In the genomic region with DNA sequence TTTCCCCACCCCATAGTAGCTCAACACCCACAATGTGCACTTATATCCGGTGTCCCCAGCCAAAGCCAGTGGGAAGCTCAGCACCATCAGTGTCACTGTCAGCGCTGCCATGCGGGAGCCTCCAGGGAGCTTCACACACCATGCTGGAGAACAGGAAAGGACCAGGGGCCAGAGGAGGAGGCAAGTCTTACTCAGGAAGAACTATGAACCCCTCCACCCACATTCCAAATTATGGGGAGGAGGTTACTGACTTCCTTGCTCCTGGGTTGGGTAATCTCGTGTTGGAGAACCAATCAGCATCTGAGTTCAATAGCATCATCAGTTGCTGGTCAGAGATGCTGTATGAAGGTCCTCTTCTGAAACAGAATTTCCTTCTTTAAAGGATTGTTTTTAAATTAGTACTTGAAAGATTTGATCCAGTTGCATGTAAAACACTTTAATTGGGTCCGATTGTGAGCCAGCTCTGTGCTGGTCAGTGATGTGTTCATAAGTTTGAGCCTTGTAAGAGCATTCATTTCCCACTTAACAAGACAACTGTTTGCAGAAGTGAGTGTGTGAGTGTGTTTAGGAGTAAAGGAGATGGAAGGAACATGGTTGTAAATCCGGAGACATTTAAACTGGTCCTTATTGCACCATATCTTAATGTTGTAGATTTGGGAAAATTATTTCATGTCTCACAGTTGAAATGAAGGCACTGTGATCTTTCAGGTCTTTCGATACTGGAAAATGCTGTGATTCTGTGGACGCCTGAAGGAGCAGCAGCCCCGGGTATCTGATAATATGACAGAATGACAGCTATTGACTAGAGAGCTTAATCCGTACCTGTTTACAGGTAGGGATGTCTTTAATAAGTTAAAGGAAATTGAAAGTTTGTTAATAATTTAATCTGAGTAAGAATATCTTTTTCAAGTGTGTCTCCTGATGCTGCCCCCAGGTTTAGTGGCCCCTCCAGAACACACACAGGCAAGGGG, we compare ENCODE assay signal across 9 cellular contexts. TPM values are rescaled to one million over a fixed set of nuclear protein-coding genes. Genes with fewer than 3 reads are reported as not detected.
A peak's percentile ranks its signal among the peaks of the same experiment; 100 is the strongest.
DNase-seq lines count a peak whose midpoint lies in the region; ATAC-seq, FAIRE-seq and TF ChIP-seq lines count a peak whose summit lies in the region.
"Not testable (repeated sequence)": the region's sequence is repeated elsewhere in the genome, so short reads cannot be mapped to it uniquely, and the experiment has no call there.
"Had no signal": no experiment of that assay in that cellular context is flagged by ENCODE, and none has a peak within 500 bp of the region (broad histone marks: within the 10 kb centered on the region; RNA-seq: fewer than 3 reads in every experiment).

No MANE protein-coding gene starts in this region.

- CTCF ChIA-PET in endothelial cell of umbilical vein (lab: Charles Lee), result not testable (repeated sequence)

- intact Hi-C loops in endothelial cell of umbilical vein (cut with micrococcal nuclease); lower lobe of right lung (cut with DNase I); transverse colon (cut with DNase I; ENCODE audit: low total_unique reads): not testable (repeated sequence)

- not testable (repeated sequence) for H3K4me3 ChIP-seq in endothelial cell of umbilical vein (replicated peaks in 1 of 3; ENCODE audit: insufficient read depth in 1 of 3, low read depth in 1 of 3, low read length in 3 of 3); lower lobe of right lung; transverse colon

- peak; percentile 31 for TF ChIP-seq POLR2A in GM10847 (IDR thresholded peaks at IDR 0.05; ENCODE audit: extremely low read depth, insufficient read length)
- TF ChIP-seq POLR2A in endothelial cell of umbilical vein (IDR thresholded peaks at IDR 0.05; ENCODE audit: low read depth, low read length); transverse colon (IDR thresholded peaks at IDR 0.05): not testable (repeated sequence)

- ATAC-seq in GM19372 (IDR thresholded peaks at IDR 0.05; ENCODE audit: low read depth, unreplicated experiment) (peak; percentile 81), HG02623 (IDR thresholded peaks at IDR 0.05; ENCODE audit: unreplicated experiment) (peak; percentile 79), HG03460 (IDR thresholded peaks at IDR 0.05; ENCODE audit: unreplicated experiment) (peak; percentile 90), lower lobe of right lung (peak; percentile 97 to 98)

- not testable (repeated sequence) for TF ChIP-seq CTCF in endothelial cell of umbilical vein (IDR thresholded peaks at IDR 0.05; ENCODE audit: extremely low read depth in 1 of 2, insufficient read depth in 1 of 2, low read depth in 1 of 2, low read length in 2 of 2); lower lobe of right lung (IDR thresholded peaks at IDR 0.05); transverse colon (IDR thresholded peaks at IDR 0.05)

- not testable (repeated sequence) for H3K9ac ChIP-seq in endothelial cell of umbilical vein (replicated peaks; ENCODE audit: extremely low read depth, insufficient read depth, low read length)

- dilution Hi-C loops in endothelial cell of umbilical vein (cut with MboI; ENCODE audit: extremely low pct_ligation_motif_present, low sequenced_read_pairs), result not testable (repeated sequence)

- H3K4me1 ChIP-seq in endothelial cell of umbilical vein (ENCODE audit: control insufficient read depth, extremely low read depth, insufficient read depth, low read length); lower lobe of right lung; transverse colon: not testable (repeated sequence)

- not testable (repeated sequence) for BruUV-seq in endothelial cell of umbilical vein (replicated peaks; lab: Mats Ljungman, UMichigan)

- TF ChIP-seq EP300 in transverse colon (IDR thresholded peaks at IDR 0.05; ENCODE audit: low read depth), result not testable (repeated sequence)

- DNase-seq in SKM-1 treated with dmso at 0.1 percent for 144 hours (lab: John Stamatoyannopoulos, UW; ENCODE audit: unreplicated experiment) (peak; percentile 9), endothelial cell of umbilical vein (ENCODE audit: low read depth, low spot score) (peak; percentile 19), lower lobe of right lung (peak; percentile 41), transverse colon (peak; percentile 17)

- not testable (repeated sequence) for H3K36me3 ChIP-seq in endothelial cell of umbilical vein (ENCODE audit: control insufficient read depth in 2 of 2, extremely low read depth in 1 of 2, insufficient read depth in 2 of 2, low read length in 2 of 2); lower lobe of right lung; transverse colon

- H4K20me1 ChIP-seq in endothelial cell of umbilical vein (replicated peaks; ENCODE audit: control insufficient read depth, extremely low read depth, insufficient read depth, low read length), result not testable (repeated sequence)

- H3K9me3 ChIP-seq in endothelial cell of umbilical vein (replicated peaks; ENCODE audit: control insufficient read depth, insufficient read depth, low read length); lower lobe of right lung; transverse colon: not testable (repeated sequence)

- POLR2A ChIA-PET in endothelial cell of umbilical vein (lab: Charles Lee), result not testable (repeated sequence)

- not testable (repeated sequence) for H2AFZ ChIP-seq in endothelial cell of umbilical vein (ENCODE audit: low read depth, low read length)

- H3K27ac ChIP-seq in endothelial cell of umbilical vein (ENCODE audit: insufficient read depth, low read depth, low read length), result not testable (repeated sequence)
- H3K27ac ChIP-seq in lower lobe of right lung, result peak overlapping the region; percentile 69
- H3K27ac ChIP-seq in transverse colon, result peak overlapping the region in 2 of 4 donors; percentile 26 to 34

- H3K9me1 ChIP-seq in endothelial cell of umbilical vein (replicated peaks; ENCODE audit: control insufficient read depth, extremely low read depth, insufficient read depth, low read length), result not testable (repeated sequence)

- H3K27me3 ChIP-seq in endothelial cell of umbilical vein (ENCODE audit: control insufficient read depth in 2 of 2, insufficient read depth in 2 of 2, low read length in 2 of 2); lower lobe of right lung (ENCODE audit: low read depth); transverse colon: not testable (repeated sequence)

- in situ Hi-C loops in transverse colon (cut with MboI; ENCODE audit: low pct_ligation_motif_present in 1 of 4, low pct_unique_long_range_greater_than_20kb in 1 of 4, low sequenced_read_pairs in 3 of 4), result not testable (repeated sequence)

- 46 to 47% methylated on average over 7 to 10 of the region's 10 CpGs for WGBS in transverse colon (ENCODE audit: low coverage in 1 of 2), 2 donors

- peak; percentile 81 for FAIRE-seq in endothelial cell of umbilical vein (lab: Jason Lieb, UNC)

- not testable (repeated sequence) for H3K4me2 ChIP-seq in endothelial cell of umbilical vein (ENCODE audit: insufficient read depth, low read length)

- H3K79me2 ChIP-seq in endothelial cell of umbilical vein (ENCODE audit: control insufficient read depth, insufficient read depth, low read length), result not testable (repeated sequence)

RNA-seq across cellular contexts. Expression of gene HLA-DRA, which starts 34.0 kb away (rescaled TPM):
- total RNA-seq in endothelial cell of umbilical vein (not detected in 2 replicates), lower lobe of right lung (2,056 TPM), transverse colon (100 to 1,000 TPM in 2 of 4 donors, 10 to 100 TPM in 2; 37.0 to 202 (median 132) TPM)
- polyA plus RNA-seq in endothelial cell of umbilical vein, result not detected in 2 replicates
- not detected in 2 replicates for polyA plus RNA-seq in endothelial cell of umbilical vein (2011; cell fraction: cytosol; rRNA removed)
- not detected in 2 replicates for polyA plus RNA-seq in endothelial cell of umbilical vein (2011; cell fraction: nucleus; rRNA removed)
- not detected in 2 replicates for polyA plus RNA-seq in endothelial cell of umbilical vein (2012)
- not detected in 2 replicates for polyA minus RNA-seq in endothelial cell of umbilical vein
- polyA minus RNA-seq in endothelial cell of umbilical vein (2011; cell fraction: cytosol; rRNA and poly(A)+ RNA removed), result not detected
- polyA minus RNA-seq in endothelial cell of umbilical vein (2011; cell fraction: nucleus; rRNA and poly(A)+ RNA removed), result not detected in 2 replicates

RNA-seq across cellular contexts. Expression of gene HLA-DRB5, which starts 56.4 kb away (rescaled TPM):
- total RNA-seq in endothelial cell of umbilical vein (not detected in 2 replicates), lower lobe of right lung (279 TPM), transverse colon (1 to 10 TPM in 3 of 4 donors, not detected in 1; 1.5 to 7.8 (median 5.2) TPM)
- not detected in 2 replicates for polyA plus RNA-seq in endothelial cell of umbilical vein
- not detected in 2 replicates for polyA plus RNA-seq in endothelial cell of umbilical vein (2011; cell fraction: cytosol; rRNA removed)
- polyA plus RNA-seq in endothelial cell of umbilical vein (2011; cell fraction: nucleus; rRNA removed), result not detected in 2 replicates
- polyA plus RNA-seq in endothelial cell of umbilical vein (2012), result not detected in 2 replicates
- not detected in 2 replicates for polyA minus RNA-seq in endothelial cell of umbilical vein
- not detected for polyA minus RNA-seq in endothelial cell of umbilical vein (2011; cell fraction: cytosol; rRNA and poly(A)+ RNA removed)
- not detected in 2 replicates for polyA minus RNA-seq in endothelial cell of umbilical vein (2011; cell fraction: nucleus; rRNA and poly(A)+ RNA removed)
- total RNA-seq: fibroblast of lung had no signal
- polyA plus RNA-seq: fibroblast of lung had no signal

Comparison
In these comparisons a context has a peak if more than half of its experiments do, and no peak if none do; other contexts are left out.
1. RNA of gene HLA-DRA, which starts 34.0 kb away (total RNA-seq): 2,056 TPM in lower lobe of right lung (single experiment) and 37.0 to 202 TPM in transverse colon; not detected in endothelial cell of umbilical vein; every median in the first group is over 10 times any median in the second.
2. RNA of gene HLA-DRB5, which starts 56.4 kb away (total RNA-seq): 279 TPM in lower lobe of right lung (single experiment); 1.5 to 7.8 TPM in transverse colon and not detected in endothelial cell of umbilical vein; every median in the first group is over 10 times any median in the second.
3. Peak in every context shown above with its lines, with median percentiles within 50 percentile points of each other: ATAC-seq and DNase-seq.